ENCODE assay signal across 9 cellular contexts in genomic region chr5:180807654-180808414, GRCh38. TPM values are rescaled to one million over a fixed set of nuclear protein-coding genes. Genes with fewer than 3 reads are reported as not detected.
DNase-seq lines count a peak whose midpoint lies in the region; ATAC-seq and TF ChIP-seq lines count a peak whose summit lies in the region.
"Had no signal": no experiment of that assay in that cellular context is flagged by ENCODE, and none has a peak within 500 bp of the region (broad histone marks: within the 10 kb centered on the region; RNA-seq: fewer than 3 reads in every experiment).

No MANE protein-coding gene starts in this region.

- no TSS peak for BruUV-seq in MCF 10A (replicated peaks; lab: Mats Ljungman, UMichigan)

- POLR2A ChIA-PET in MCF 10A (lab: Yijun Ruan, JAX) = interaction anchor here (0.6 to 6.6 kb wide), 9 partner anchors 8 to 866 kb away, joined by 3 to 77 read pairs (median 4); partner anchors contain the start of gene ZFP62

- H3K27ac ChIP-seq in right atrium auricular region (peak overlapping the region; percentile 19 to 98), mucosa of rectum (ENCODE audit: low read depth in 2 of 2, low read length in 2 of 2) (peak overlapping the region; percentile 54 to 100)

- H3K27me3 ChIP-seq in right atrium auricular region (no peaks in the 10 kb centered on the region), mucosa of rectum (ENCODE audit: control insufficient read depth in 2 of 2, insufficient read depth in 2 of 2, low read length in 2 of 2) (no peaks in the 10 kb centered on the region)

- H3K9me3 ChIP-seq in right atrium auricular region (no peaks in the 10 kb centered on the region), mucosa of rectum (ENCODE audit: control insufficient read depth in 2 of 2, low read length in 2 of 2) (no peaks in the 10 kb centered on the region)

- H3K36me3 Mint-ChIP-seq in MCF 10A (ENCODE audit: insufficient read depth, unreplicated experiment) = peaks cover 32% of the 10 kb centered on the region

- H3K9me3 Mint-ChIP-seq in MCF 10A (ENCODE audit: unreplicated experiment) = no peaks in the 10 kb centered on the region

- CTCF ChIA-PET in MCF 10A (lab: Yijun Ruan, JAX) = interaction anchor here (0.5 to 2.2 kb wide), 6 partner anchors 8 to 443 kb away, joined by 3 to 6 read pairs (median 3); no protein-coding TSS in a partner anchor

- peaks cover 60% of the 10 kb centered on the region for H3K4me1 Mint-ChIP-seq in MCF 10A (ENCODE audit: insufficient read depth, unreplicated experiment)

- peak overlapping the region; percentile 75 for H3K27ac Mint-ChIP-seq in MCF 10A (ENCODE audit: low read depth, unreplicated experiment)

- H3K9ac ChIP-seq in mucosa of rectum (ENCODE audit: low read depth in 1 of 2, low read length in 2 of 2) = peak overlapping the region; percentile 6 to 36

- H3K4me1 ChIP-seq in right atrium auricular region (peaks cover 0 to 76% of the 10 kb centered on the region in 2 donors), mucosa of rectum (ENCODE audit: control insufficient read depth in 2 of 2, insufficient read depth in 2 of 2, low read length in 2 of 2) (peaks cover 56 to 59% of the 10 kb centered on the region in 2 donors)

- no peaks in the 10 kb centered on the region for H3K27me3 Mint-ChIP-seq in MCF 10A (ENCODE audit: insufficient read depth, unreplicated experiment)

- no peak for ATAC-seq in HG02840 (IDR thresholded peaks at IDR 0.05; ENCODE audit: low FRiP score, unreplicated experiment)

- DNase-seq in right atrium auricular region (ENCODE audit: low spot score) (no peak), cardiac septum (ENCODE audit: low spot score) (no peak), MCF 10A (ENCODE audit: unreplicated experiment) (no peak), activated gamma-delta T cell (lab: John Stamatoyannopoulos, UW) (no peak), NCI-H1436 treated with DMSO at 0.1 percent for 48 hours (lab: John Stamatoyannopoulos, UW) (no peak), dedifferentiated amniotic fluid mesenchymal stem cell (ENCODE audit: extremely low spot score) (no peak)
- DNase-seq: GF-D8 had no signal

- H3K4me3 ChIP-seq in right atrium auricular region (peak overlapping the region in 1 of 2 donors; percentile 5), mucosa of rectum (ENCODE audit: low read length in 2 of 2) (peak overlapping the region; percentile 5 to 83)

- H3K4me3 Mint-ChIP-seq in MCF 10A (ENCODE audit: unreplicated experiment) = peak overlapping the region; percentile 80

- intact Hi-C loops in cardiac septum (cut with DNase I) (no loop called here), MCF 10A (cut with micrococcal nuclease) (no loop called here)

- H3K36me3 ChIP-seq in right atrium auricular region = no peaks in the 10 kb centered on the region
- no peaks in the 10 kb centered on the region for H3K36me3 ChIP-seq in mucosa of rectum (ENCODE audit: control insufficient read depth in 2 of 2, insufficient read depth in 2 of 2, low read length in 2 of 2)

- TF ChIP-seq CTCF in right atrium auricular region (IDR thresholded peaks at IDR 0.05) (no peak), MCF 10A (IDR thresholded peaks at IDR 0.05; ENCODE audit: unreplicated experiment) (no peak)

RNA-seq across cellular contexts. Expression of gene MGAT1, which starts 5.2 kb away (rescaled TPM):
- total RNA-seq in right atrium auricular region (100 to 1,000 TPM in 1 of 2 donors, 10 to 100 TPM in 1; 84.1 to 130 TPM), cardiac septum (66.0 TPM), MCF 10A (2022) (135 and 150 TPM in 2 replicates)

RNA-seq across cellular contexts. Expression of gene ZFP62, which starts 53.2 kb away (rescaled TPM):
- total RNA-seq in right atrium auricular region = 10 to 100 TPM; 10.6 to 13.1 TPM
- total RNA-seq in cardiac septum = 19.4 TPM
- 31.2 and 36.9 TPM in 2 replicates for total RNA-seq in MCF 10A (2022)
